Comparison of ENCODE assay signal across 8 cellular contexts in genomic region chr14:96363751-96364336, GRCh38. TPM values are rescaled to one million over a fixed set of nuclear protein-coding genes. Genes with fewer than 3 reads are reported as not detected.
DNase-seq lines count a peak whose midpoint lies in the region; ATAC-seq and TF ChIP-seq lines count a peak whose summit lies in the region.

No MANE protein-coding gene starts in this region.

- H3K4me3 ChIP-seq in neuronal stem cell (ENCODE audit: low read length in 2 of 2) (peak overlapping the region; percentile 94), transverse colon (peak overlapping the region; percentile 68 to 98 (median 92))

- H3K79me1 ChIP-seq in neuronal stem cell (ENCODE audit: low read depth, low read length) = peaks cover 5% of the 10 kb centered on the region

- no peaks in the 10 kb centered on the region for H3K27me3 ChIP-seq in foreskin keratinocyte
- no peaks in the 10 kb centered on the region for H3K27me3 ChIP-seq in neuronal stem cell (ENCODE audit: control insufficient read depth in 3 of 3, insufficient read depth in 3 of 3, low read depth in 1 of 3, low read length in 3 of 3)
- no peaks in the 10 kb centered on the region for H3K27me3 ChIP-seq in transverse colon

- H3K36me3 ChIP-seq in neuronal stem cell (replicated peaks in 1 of 2; ENCODE audit: control insufficient read depth in 2 of 2, insufficient read depth in 2 of 2, low read length in 2 of 2) (no peaks in the 10 kb centered on the region), transverse colon (no peaks in the 10 kb centered on the region)

- no peak overlapping the region for H2BK15ac ChIP-seq in neuronal stem cell (ENCODE audit: low read length)

- peak overlapping the region; percentile 77 for H3K4me2 ChIP-seq in neuronal stem cell (ENCODE audit: insufficient read depth, low read length, poor library complexity, severe bottlenecking)

- H3K4me1 ChIP-seq in foreskin keratinocyte (peaks cover 9% of the 10 kb centered on the region), neuronal stem cell (ENCODE audit: control insufficient read depth in 2 of 2, insufficient read depth in 1 of 2, low read depth in 1 of 2, low read length in 2 of 2) (peaks cover 3 to 11% of the 10 kb centered on the region in 2 donors), transverse colon (peaks cover 9 to 55% (median 28%) of the 10 kb centered on the region in 4 donors)

- TF ChIP-seq POLR2A in transverse colon (IDR thresholded peaks at IDR 0.05) = peak; percentile 78

- H3K27ac ChIP-seq in foreskin keratinocyte (peak overlapping the region; percentile 56), neuronal stem cell (replicated peaks; ENCODE audit: low read length) (no peak overlapping the region), transverse colon (peak overlapping the region; percentile 94 to 98 (median 97))

- H4K91ac ChIP-seq in neuronal stem cell (ENCODE audit: low read depth, low read length, poor library complexity) = no peak overlapping the region

- H4K8ac ChIP-seq in neuronal stem cell (ENCODE audit: low read depth, low read length) = no peak overlapping the region

- intact Hi-C loops in transverse colon (cut with DNase I; ENCODE audit: low total_unique reads) = no loop called here

- no CpG with 5 or more reads among the region's 38 CpGs for WGBS in neuronal stem cell (ENCODE audit: extremely low coverage in 2 of 2, insufficient read length in 2 of 2, insufficient replicate concordance in 1 of 2), 2 donors
- WGBS in transverse colon (ENCODE audit: low coverage in 1 of 2), 2 donors = 1% methylated on average over 36 of the region's 38 CpGs; no CpG with 5 or more reads in 1 of the 2 donors

- peak; percentile 27 for ATAC-seq in HG02973 (IDR thresholded peaks at IDR 0.05; ENCODE audit: unreplicated experiment)
- ATAC-seq in foreskin keratinocyte = peak; percentile 47

- H3K9ac ChIP-seq in neuronal stem cell (ENCODE audit: low read depth, low read length, poor library complexity) = peak overlapping the region; percentile 80

- TF ChIP-seq EP300 in transverse colon (IDR thresholded peaks at IDR 0.05; ENCODE audit: low read depth) = no peak

- H2BK5ac ChIP-seq in neuronal stem cell (ENCODE audit: low read length) = peak overlapping the region; percentile 29

- DNase-seq in activated T-cell treated with anti-CD3 and anti-CD28 coated beads for 1 hour (ENCODE audit: low read depth) = peak; percentile 22
- no peak for DNase-seq in activated T-cell treated with anti-CD3 and anti-CD28 coated beads, Interleukin-2, amount 50 U/mL, for 1 hour
- DNase-seq in NCI-H526 (lab: John Stamatoyannopoulos, UW) = peak; percentile 46 to 69
- DNase-seq in activated T-cell treated with anti-CD3 and anti-CD28 coated beads, Interleukin-2, amount 50 U/mL, for 48 hours = peak; percentile 53 to 57
- peak; percentile 32 to 57 for DNase-seq in foreskin keratinocyte
- no peak for DNase-seq in neuronal stem cell (ENCODE audit: low spot score)
- peak; percentile 79 for DNase-seq in transverse colon

- H3K4ac ChIP-seq in neuronal stem cell (ENCODE audit: low read length) = no peak overlapping the region

- H2BK12ac ChIP-seq in neuronal stem cell (ENCODE audit: low read length) = no peak overlapping the region

- peak overlapping the region; percentile 99 for H2AFZ ChIP-seq in neuronal stem cell (ENCODE audit: low read length)

- H3K23ac ChIP-seq in neuronal stem cell (ENCODE audit: low read depth, low read length, poor library complexity) = peak overlapping the region; percentile 78

- in situ Hi-C loops in transverse colon (cut with MboI; ENCODE audit: low pct_ligation_motif_present in 1 of 4, low pct_unique_long_range_greater_than_20kb in 1 of 4, low sequenced_read_pairs in 3 of 4) = no loop called here

- H3K18ac ChIP-seq in neuronal stem cell (ENCODE audit: low read length) = peak overlapping the region; percentile 90

- no peak overlapping the region for H2AK5ac ChIP-seq in neuronal stem cell (ENCODE audit: low read depth, low read length)

- peak overlapping the region; percentile 63 for H3K14ac ChIP-seq in neuronal stem cell (ENCODE audit: low read length)

- H3K9me3 ChIP-seq in neuronal stem cell (replicated peaks in 1 of 2; ENCODE audit: control insufficient read depth in 2 of 2, insufficient read depth in 1 of 2, low read depth in 1 of 2, low read length in 2 of 2) (no peaks in the 10 kb centered on the region), transverse colon (no peaks in the 10 kb centered on the region)

- TF ChIP-seq CTCF in foreskin keratinocyte (conservative IDR thresholded peaks at IDR 0.05) = no peak
- no peak for TF ChIP-seq CTCF in transverse colon (IDR thresholded peaks at IDR 0.05)

- H2BK120ac ChIP-seq in neuronal stem cell (ENCODE audit: low read depth, low read length) = no peak overlapping the region

RNA-seq across cellular contexts. Expression of gene GSKIP, which starts 0.5 kb away (rescaled TPM):
- 21.8 and 23.0 TPM in 2 replicates for total RNA-seq in foreskin keratinocyte
- 13.1 and 14.3 TPM in 2 replicates for polyA plus RNA-seq in foreskin keratinocyte
- polyA plus RNA-seq in neuronal stem cell (2013, experiment 1 of 2) = 22.5 TPM
- polyA plus RNA-seq in neuronal stem cell (2013, experiment 2 of 2) = 22.6 TPM
- 100 to 1,000 TPM in 1 of 4 donors, 10 to 100 TPM in 3; 41.0 to 151 (median 64.9) TPM for total RNA-seq in transverse colon

RNA-seq across cellular contexts. Expression of gene ATG2B, which starts 0.7 kb away (rescaled TPM):
- 12.3 and 12.4 TPM in 2 replicates for total RNA-seq in foreskin keratinocyte
- polyA plus RNA-seq in foreskin keratinocyte = 1.1 and 1.2 TPM in 2 replicates
- polyA plus RNA-seq in neuronal stem cell (2013, experiment 1 of 2) = 6.9 TPM
- 7.0 TPM for polyA plus RNA-seq in neuronal stem cell (2013, experiment 2 of 2)
- 10 to 100 TPM; 30.7 to 47.5 (median 42.7) TPM for total RNA-seq in transverse colon

RNA-seq across cellular contexts. Expression of gene AK7, which starts 28.1 kb away (rescaled TPM):
- total RNA-seq in foreskin keratinocyte = 2.2 and 2.4 TPM in 2 replicates
- 1.1 TPM in 2 replicates for polyA plus RNA-seq in foreskin keratinocyte
- polyA plus RNA-seq in neuronal stem cell (2013, experiment 1 of 2) = 5.8 TPM
- 6.4 TPM for polyA plus RNA-seq in neuronal stem cell (2013, experiment 2 of 2)
- 1 to 10 TPM in 3 of 4 donors, under 1 TPM in 1; 0.40 to 5.6 (median 3.0) TPM for total RNA-seq in transverse colon

Comparison
In these comparisons a context has a peak if more than half of its experiments do, and no peak if none do; other contexts are left out.
1. DNase-seq: peak in activated T-cell treated with anti-CD3 and anti-CD28 coated beads for 1 hour (single experiment), NCI-H526 (2 of 2), activated T-cell treated with anti-CD3 and anti-CD28 coated beads, Interleukin-2, amount 50 U/mL, for 48 hours (2 of 2), foreskin keratinocyte (2 of 2) and transverse colon (single experiment); none in activated T-cell treated with anti-CD3 and anti-CD28 coated beads, Interleukin-2, amount 50 U/mL, for 1 hour (single experiment) and neuronal stem cell (single experiment).